In the genomic region with DNA sequence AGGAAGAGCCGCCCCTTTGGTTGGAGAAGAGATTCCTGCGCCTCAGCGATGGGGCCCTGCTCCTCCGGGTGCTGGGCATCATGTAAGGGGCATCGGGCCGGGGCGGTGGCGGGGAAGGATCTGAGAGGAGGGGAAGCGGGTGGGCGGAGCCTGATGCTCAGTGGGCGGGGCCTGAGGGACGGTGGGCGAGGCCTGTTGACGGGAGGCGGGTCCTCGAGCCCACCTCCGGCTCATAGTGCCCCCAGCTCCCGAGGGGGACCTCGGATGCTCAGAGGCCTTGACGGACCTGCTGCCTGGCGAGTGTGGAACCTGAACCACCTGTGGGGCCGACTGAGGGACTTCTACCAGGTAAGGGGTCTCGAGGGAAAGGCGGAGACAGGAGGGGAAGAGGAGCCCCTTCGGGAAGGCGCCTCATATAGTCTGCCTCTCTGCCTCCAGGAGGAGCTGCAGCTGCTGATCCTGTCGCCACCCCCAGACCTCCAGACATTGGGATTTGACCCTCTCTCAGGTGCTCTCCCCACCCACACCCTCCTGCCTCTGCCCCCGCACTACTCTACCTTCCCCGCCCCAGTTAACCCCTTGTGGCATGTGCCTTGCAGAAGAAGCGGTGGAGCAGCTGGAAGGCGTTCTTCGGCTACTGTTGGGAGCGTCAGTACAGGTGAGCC, we compare ENCODE assay signal across 1 cellular context.
A peak's percentile ranks its signal among the peaks of the same experiment; 100 is the strongest.
TF ChIP-seq lines count a peak whose summit lies in the region.

No MANE protein-coding gene starts in this region.

TF ChIP-seq in K562, 482 proteins besides CTCF, POLR2A, EP300 and RAD21 (continued from another document):
- TF ChIP-seq, protein P1, sequence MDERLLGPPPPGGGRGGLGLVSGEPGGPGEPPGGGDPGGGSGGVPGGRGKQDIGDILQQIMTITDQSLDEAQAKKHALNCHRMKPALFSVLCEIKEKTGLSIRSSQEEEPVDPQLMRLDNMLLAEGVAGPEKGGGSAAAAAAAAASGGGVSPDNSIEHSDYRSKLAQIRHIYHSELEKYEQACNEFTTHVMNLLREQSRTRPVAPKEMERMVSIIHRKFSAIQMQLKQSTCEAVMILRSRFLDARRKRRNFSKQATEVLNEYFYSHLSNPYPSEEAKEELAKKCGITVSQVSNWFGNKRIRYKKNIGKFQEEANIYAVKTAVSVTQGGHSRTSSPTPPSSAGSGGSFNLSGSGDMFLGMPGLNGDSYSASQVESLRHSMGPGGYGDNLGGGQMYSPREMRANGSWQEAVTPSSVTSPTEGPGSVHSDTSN (CRISPR knock-in tag; IDR thresholded peaks at IDR 0.05; ENCODE audit: low read depth) = no peak
- TF ChIP-seq, protein P1 (tag; conservative IDR thresholded peaks at IDR 0.05; ENCODE audit: low read depth) = no peak
- TF ChIP-seq, protein P2, sequence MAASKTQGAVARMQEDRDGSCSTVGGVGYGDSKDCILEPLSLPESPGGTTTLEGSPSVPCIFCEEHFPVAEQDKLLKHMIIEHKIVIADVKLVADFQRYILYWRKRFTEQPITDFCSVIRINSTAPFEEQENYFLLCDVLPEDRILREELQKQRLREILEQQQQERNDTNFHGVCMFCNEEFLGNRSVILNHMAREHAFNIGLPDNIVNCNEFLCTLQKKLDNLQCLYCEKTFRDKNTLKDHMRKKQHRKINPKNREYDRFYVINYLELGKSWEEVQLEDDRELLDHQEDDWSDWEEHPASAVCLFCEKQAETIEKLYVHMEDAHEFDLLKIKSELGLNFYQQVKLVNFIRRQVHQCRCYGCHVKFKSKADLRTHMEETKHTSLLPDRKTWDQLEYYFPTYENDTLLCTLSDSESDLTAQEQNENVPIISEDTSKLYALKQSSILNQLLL (CRISPR knock-in tag; IDR thresholded peaks at IDR 0.05; ENCODE audit: borderline replicate concordance) = no peak
- TF ChIP-seq, protein P3, sequence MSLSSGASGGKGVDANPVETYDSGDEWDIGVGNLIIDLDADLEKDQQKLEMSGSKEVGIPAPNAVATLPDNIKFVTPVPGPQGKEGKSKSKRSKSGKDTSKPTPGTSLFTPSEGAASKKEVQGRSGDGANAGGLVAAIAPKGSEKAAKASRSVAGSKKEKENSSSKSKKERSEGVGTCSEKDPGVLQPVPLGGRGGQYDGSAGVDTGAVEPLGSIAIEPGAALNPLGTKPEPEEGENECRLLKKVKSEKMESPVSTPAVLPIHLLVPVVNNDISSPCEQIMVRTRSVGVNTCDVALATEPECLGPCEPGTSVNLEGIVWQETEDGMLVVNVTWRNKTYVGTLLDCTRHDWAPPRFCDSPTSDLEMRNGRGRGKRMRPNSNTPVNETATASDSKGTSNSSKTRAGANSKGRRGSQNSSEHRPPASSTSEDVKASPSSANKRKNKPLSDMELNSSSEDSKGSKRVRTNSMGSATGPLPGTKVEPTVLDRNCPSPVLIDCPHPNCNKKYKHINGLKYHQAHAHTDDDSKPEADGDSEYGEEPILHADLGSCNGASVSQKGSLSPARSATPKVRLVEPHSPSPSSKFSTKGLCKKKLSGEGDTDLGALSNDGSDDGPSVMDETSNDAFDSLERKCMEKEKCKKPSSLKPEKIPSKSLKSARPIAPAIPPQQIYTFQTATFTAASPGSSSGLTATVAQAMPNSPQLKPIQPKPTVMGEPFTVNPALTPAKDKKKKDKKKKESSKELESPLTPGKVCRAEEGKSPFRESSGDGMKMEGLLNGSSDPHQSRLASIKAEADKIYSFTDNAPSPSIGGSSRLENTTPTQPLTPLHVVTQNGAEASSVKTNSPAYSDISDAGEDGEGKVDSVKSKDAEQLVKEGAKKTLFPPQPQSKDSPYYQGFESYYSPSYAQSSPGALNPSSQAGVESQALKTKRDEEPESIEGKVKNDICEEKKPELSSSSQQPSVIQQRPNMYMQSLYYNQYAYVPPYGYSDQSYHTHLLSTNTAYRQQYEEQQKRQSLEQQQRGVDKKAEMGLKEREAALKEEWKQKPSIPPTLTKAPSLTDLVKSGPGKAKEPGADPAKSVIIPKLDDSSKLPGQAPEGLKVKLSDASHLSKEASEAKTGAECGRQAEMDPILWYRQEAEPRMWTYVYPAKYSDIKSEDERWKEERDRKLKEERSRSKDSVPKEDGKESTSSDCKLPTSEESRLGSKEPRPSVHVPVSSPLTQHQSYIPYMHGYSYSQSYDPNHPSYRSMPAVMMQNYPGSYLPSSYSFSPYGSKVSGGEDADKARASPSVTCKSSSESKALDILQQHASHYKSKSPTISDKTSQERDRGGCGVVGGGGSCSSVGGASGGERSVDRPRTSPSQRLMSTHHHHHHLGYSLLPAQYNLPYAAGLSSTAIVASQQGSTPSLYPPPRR (CRISPR knock-in tag; IDR thresholded peaks at IDR 0.05; ENCODE audit: borderline replicate concordance) = no peak
- no peak for TF ChIP-seq MAFF (IDR thresholded peaks at IDR 0.05; ENCODE audit: low read length)
- TF ChIP-seq TGIF2 (CRISPR knock-in tag; IDR thresholded peaks at IDR 0.05) = no peak
- TF ChIP-seq MTA1 (IDR thresholded peaks at IDR 0.05; ENCODE audit: borderline replicate concordance) = no peak
- peak; percentile 11; the same call in 1 of the 2 replicates for TF ChIP-seq CC2D1A (IDR thresholded peaks at IDR 0.05)
- TF ChIP-seq RAD51 (IDR thresholded peaks at IDR 0.05; ENCODE audit: borderline replicate concordance, low read depth) = no peak
- peak; percentile 42; the same call in 1 of the 2 replicates for TF ChIP-seq PHF8 (IDR thresholded peaks at IDR 0.05; ENCODE audit: borderline replicate concordance, low read length)
- TF ChIP-seq, protein P4, sequence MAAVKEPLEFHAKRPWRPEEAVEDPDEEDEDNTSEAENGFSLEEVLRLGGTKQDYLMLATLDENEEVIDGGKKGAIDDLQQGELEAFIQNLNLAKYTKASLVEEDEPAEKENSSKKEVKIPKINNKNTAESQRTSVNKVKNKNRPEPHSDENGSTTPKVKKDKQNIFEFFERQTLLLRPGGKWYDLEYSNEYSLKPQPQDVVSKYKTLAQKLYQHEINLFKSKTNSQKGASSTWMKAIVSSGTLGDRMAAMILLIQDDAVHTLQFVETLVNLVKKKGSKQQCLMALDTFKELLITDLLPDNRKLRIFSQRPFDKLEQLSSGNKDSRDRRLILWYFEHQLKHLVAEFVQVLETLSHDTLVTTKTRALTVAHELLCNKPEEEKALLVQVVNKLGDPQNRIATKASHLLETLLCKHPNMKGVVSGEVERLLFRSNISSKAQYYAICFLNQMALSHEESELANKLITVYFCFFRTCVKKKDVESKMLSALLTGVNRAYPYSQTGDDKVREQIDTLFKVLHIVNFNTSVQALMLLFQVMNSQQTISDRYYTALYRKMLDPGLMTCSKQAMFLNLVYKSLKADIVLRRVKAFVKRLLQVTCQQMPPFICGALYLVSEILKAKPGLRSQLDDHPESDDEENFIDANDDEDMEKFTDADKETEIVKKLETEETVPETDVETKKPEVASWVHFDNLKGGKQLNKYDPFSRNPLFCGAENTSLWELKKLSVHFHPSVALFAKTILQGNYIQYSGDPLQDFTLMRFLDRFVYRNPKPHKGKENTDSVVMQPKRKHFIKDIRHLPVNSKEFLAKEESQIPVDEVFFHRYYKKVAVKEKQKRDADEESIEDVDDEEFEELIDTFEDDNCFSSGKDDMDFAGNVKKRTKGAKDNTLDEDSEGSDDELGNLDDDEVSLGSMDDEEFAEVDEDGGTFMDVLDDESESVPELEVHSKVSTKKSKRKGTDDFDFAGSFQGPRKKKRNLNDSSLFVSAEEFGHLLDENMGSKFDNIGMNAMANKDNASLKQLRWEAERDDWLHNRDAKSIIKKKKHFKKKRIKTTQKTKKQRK (IDR thresholded peaks at IDR 0.05; ENCODE audit: borderline replicate concordance, low read depth, low read length) = no peak
- no peak for TF ChIP-seq SP2 (IDR thresholded peaks at IDR 0.05; ENCODE audit: extremely low read depth, low read depth, low read length, poor library complexity, severe bottlenecking)
- TF ChIP-seq HNRNPL (IDR thresholded peaks at IDR 0.05; ENCODE audit: low read depth, low read length) = no peak
- 0 out of 2 replicates have a peak, but pooled peaks have one; percentile 22 for TF ChIP-seq TOE1 (IDR thresholded peaks at IDR 0.05; ENCODE audit: borderline replicate concordance)
- no peak for TF ChIP-seq TOE1 (CRISPR knock-in tag; IDR thresholded peaks at IDR 0.05; ENCODE audit: borderline replicate concordance, low read depth)
- TF ChIP-seq CBX2 (IDR thresholded peaks at IDR 0.05; ENCODE audit: insufficient read depth, low read length, poor library complexity, severe bottlenecking) = no peak
- no peak for TF ChIP-seq NFIX (CRISPR knock-in tag; IDR thresholded peaks at IDR 0.05; ENCODE audit: low read depth)
- TF ChIP-seq MYBL2 (IDR thresholded peaks at IDR 0.05; ENCODE audit: low read depth) = no peak
- no peak for TF ChIP-seq MYBL2 (CRISPR knock-in tag; IDR thresholded peaks at IDR 0.05; ENCODE audit: borderline replicate concordance)
- TF ChIP-seq, protein P5, sequence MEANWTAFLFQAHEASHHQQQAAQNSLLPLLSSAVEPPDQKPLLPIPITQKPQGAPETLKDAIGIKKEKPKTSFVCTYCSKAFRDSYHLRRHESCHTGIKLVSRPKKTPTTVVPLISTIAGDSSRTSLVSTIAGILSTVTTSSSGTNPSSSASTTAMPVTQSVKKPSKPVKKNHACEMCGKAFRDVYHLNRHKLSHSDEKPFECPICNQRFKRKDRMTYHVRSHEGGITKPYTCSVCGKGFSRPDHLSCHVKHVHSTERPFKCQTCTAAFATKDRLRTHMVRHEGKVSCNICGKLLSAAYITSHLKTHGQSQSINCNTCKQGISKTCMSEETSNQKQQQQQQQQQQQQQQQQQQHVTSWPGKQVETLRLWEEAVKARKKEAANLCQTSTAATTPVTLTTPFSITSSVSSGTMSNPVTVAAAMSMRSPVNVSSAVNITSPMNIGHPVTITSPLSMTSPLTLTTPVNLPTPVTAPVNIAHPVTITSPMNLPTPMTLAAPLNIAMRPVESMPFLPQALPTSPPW (CRISPR knock-in tag; IDR thresholded peaks at IDR 0.05) = no peak
